15 cellular contexts compared by ENCODE assay signal in the genomic region with DNA sequence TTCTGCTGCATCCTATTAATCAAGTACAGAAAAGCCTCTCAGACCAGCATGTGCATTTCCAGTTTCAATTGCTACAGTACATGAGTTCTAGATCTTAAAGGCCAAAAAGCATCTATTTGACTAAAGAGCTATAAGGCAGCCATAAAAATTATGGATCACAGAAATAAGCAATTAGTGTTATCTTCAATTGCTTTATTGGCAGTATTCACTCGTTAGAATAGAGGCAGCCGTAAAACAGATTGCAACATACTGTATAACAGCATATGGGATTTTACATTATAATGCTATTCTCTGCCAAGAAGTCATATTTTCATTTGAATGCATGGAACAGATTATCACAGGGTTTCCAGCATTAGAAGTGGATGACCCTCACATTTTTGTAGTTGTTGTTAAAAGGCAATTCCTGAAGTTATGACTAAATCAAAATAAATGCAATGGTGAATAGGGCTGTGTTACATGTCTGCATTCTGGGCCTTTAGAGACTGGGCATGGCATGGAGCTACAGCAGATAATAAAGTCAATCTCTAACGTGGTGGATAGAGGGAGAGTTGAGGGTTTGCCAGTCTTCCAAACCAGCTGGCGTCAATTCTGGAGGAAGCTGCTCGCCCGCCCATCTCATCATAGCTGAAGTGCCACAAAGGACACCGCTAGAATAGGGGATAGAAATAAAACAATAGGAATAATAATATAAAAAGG.
"Had no signal": no experiment of that assay in that cellular context is flagged by ENCODE, and none has a peak within 500 bp of the region (broad histone marks: within the 10 kb centered on the region; RNA-seq: fewer than 3 reads in every experiment).

No MANE protein-coding gene starts in this region.

- H3K9me3 ChIP-seq: ascending aorta, gastrocnemius medialis, left lung had no signal

- H3K27me3 ChIP-seq: ascending aorta, cardiac muscle cell, gastrocnemius medialis, left lung had no signal

- FAIRE-seq: colon had no signal

- H3K36me3 ChIP-seq: ascending aorta, cardiac muscle cell, gastrocnemius medialis, left lung had no signal

- H3K4me3 ChIP-seq: ascending aorta, cardiac muscle cell, gastrocnemius medialis, left lung had no signal

- H3K27ac ChIP-seq: ascending aorta, cardiac muscle cell, gastrocnemius medialis, left lung had no signal

- DNase-seq: activated CD4-positive, alpha-beta T cell treated with anti-CD3 and anti-CD28 coated beads, Interleukin-2, amount 50 U/mL, for 48 hours; activated CD4-positive, CD25-positive, alpha-beta regulatory T cell treated with anti-CD3 and anti-CD28 coated beads, Interleukin-2, amount 50 U/mL, for 72 hours; activated gamma-delta T cell; activated T-cell treated with anti-CD3 and anti-CD28 coated beads, Interleukin-2, amount 50 U/mL, for 48 hours; gastrocnemius medialis; islet precursor cell; left lung; nucleus accumbens; right cardiac atrium; stimulated activated CD4-positive, alpha-beta T cell treated with anti-CD3 and anti-CD28 coated beads, Interleukin-2, amount 100 ng/mL, for 48 hours; stimulated activated naive CD8-positive, alpha-beta T cell treated with anti-CD3 and anti-CD28 coated beads, Interleukin-15, Interleukin-2, amounts not matched to agents 100 U/mL and 50 U/mL, for 24 hours had no signal

- H3K4me1 ChIP-seq: ascending aorta, gastrocnemius medialis, left lung had no signal

- ATAC-seq: gastrocnemius medialis; left lung; natural killer cell treated with Interleukin-12 subunit alpha and Interleukin-12 subunit beta and Interleukin-15 and Interleukin-18, amount 100 ng/mL, for 72 hours; right cardiac atrium; stimulated activated naive CD8-positive, alpha-beta T cell treated with anti-CD3 and anti-CD28 coated beads, Interleukin-15, Interleukin-2, amounts not matched to agents 100 U/mL and 50 U/mL, for 24 hours had no signal
